8 cellular contexts compared by ENCODE assay signal in the genomic region with DNA sequence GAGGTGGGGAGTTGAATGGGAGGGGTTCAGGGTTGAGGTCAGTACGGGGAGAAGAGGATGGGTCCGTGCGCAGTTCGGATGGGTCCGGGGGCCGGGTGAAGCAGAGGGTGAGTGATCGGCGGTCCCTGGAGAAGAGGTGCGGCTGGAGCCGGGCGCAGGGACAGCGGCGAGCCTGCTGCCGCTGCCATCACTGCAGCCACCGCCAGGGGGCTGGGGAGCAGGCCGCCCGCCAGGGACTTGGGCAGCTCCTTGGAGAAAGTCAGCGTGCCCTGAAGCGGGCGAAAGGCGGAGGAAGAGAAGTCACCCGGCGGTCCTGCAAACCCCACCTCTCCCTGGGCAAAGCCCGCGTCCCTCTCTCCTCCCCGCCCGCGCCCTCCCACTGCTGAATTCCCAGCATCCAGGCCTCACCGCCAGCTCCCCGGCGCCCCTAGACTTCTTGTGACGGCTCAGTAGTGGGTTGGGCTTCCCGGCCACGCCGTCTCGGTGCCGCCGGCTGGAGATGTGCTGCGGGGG. TPM values are rescaled to one million over a fixed set of nuclear protein-coding genes. Genes with fewer than 3 reads are reported as not detected.
DNase-seq lines count a peak whose midpoint lies in the region; ATAC-seq and TF ChIP-seq lines count a peak whose summit lies in the region.

No MANE protein-coding gene starts in this region.

- ATAC-seq in psoas muscle (peak; percentile 79 to 84 (median 83)), GM21723 (IDR thresholded peaks at IDR 0.05; ENCODE audit: unreplicated experiment) (no peak), HG03520 (IDR thresholded peaks at IDR 0.05; ENCODE audit: unreplicated experiment) (no peak)

- H3K27ac ChIP-seq in psoas muscle = peak overlapping the region; percentile 21

- 5 to 18% (median 13%) methylated on average over 20 to 39 of the region's 39 CpGs for WGBS in psoas muscle, 3 donors

- peaks cover 0 to 22% of the 10 kb centered on the region in 2 donors for H3K36me3 ChIP-seq in psoas muscle (ENCODE audit: insufficient read depth in 1 of 2, low read depth in 1 of 2)

- DNase-seq in DMS53 treated with DMSO at 0.1 percent for 48 hours (lab: John Stamatoyannopoulos, UW; ENCODE audit: unreplicated experiment) (peak; percentile 69), HuH-7.5 (ENCODE audit: low spot score) (peak; percentile 88), anterior cingulate cortex (lab: John Stamatoyannopoulos, UW) (peak in 50 of 58 donors; percentile 34 to 84 (median 63)), hepatic stellate cell (ENCODE audit: low spot score) (peak; percentile 90), psoas muscle (peak; percentile 83 to 92)
- DNase-seq in activated CD4-positive, alpha-beta T cell treated with anti-CD3 and anti-CD28 coated beads, Interleukin-2, amount 50 U/mL, for 48 hours = no peak

- no peaks in the 10 kb centered on the region for H3K9me3 ChIP-seq in psoas muscle

- intact Hi-C loops in psoas muscle (cut with DNase I) = loop anchor here in 1 of 2 donors (10.0 kb wide), 1 partner anchor 385 kb away; a partner anchor contains a TSS

- TF ChIP-seq CTCF in psoas muscle (IDR thresholded peaks at IDR 0.05) = peak; percentile 92

- H3K4me3 ChIP-seq in psoas muscle = peak overlapping the region; percentile 52

- H3K4me1 ChIP-seq in psoas muscle = peaks cover 27% of the 10 kb centered on the region

- H3K27me3 ChIP-seq in psoas muscle (ENCODE audit: insufficient read depth in 3 of 3, low read length in 2 of 3) = no peaks in the 10 kb centered on the region

RNA-seq across cellular contexts. Expression of a gene that starts 6.0 kb away (rescaled TPM):
- under 1 TPM in 1 of 4 donors, not detected in 3; 0.40 TPM for total RNA-seq in psoas muscle
- under 1 TPM in 1 of 3 donors, not detected in 2; 0.16 TPM for polyA plus RNA-seq in psoas muscle

RNA-seq across cellular contexts. Expression of a gene that starts 14.3 kb away (rescaled TPM):
- 10 to 100 TPM; 25.5 to 85.8 (median 68.9) TPM for total RNA-seq in psoas muscle
- 10 to 100 TPM in 2 of 3 donors, 1 to 10 TPM in 1; 4.9 to 28.0 (median 24.5) TPM for polyA plus RNA-seq in psoas muscle

RNA-seq across cellular contexts. Expression of a gene that starts 45.3 kb away (rescaled TPM):
- total RNA-seq in psoas muscle = 100 to 1,000 TPM in 1 of 4 donors, 10 to 100 TPM in 3; 84.4 to 102 (median 93.0) TPM
- 100 to 1,000 TPM in 1 of 3 donors, 10 to 100 TPM in 2; 77.8 to 131 (median 86.6) TPM for polyA plus RNA-seq in psoas muscle

RNA-seq across cellular contexts. Expression of a gene that starts 48.8 kb away (rescaled TPM):
- total RNA-seq in psoas muscle = 10 to 100 TPM; 24.0 to 80.3 (median 41.9) TPM
- polyA plus RNA-seq in psoas muscle = 100 to 1,000 TPM in 1 of 3 donors, 10 to 100 TPM in 2; 13.7 to 244 (median 39.7) TPM

Comparison
In these comparisons a context has a peak if more than half of its experiments do, and no peak if none do; other contexts are left out.
1. DNase-seq: peak in DMS53 treated with DMSO at 0.1 percent for 48 hours (single experiment), HuH-7.5 (single experiment), anterior cingulate cortex (50 of 58), hepatic stellate cell (single experiment) and psoas muscle (2 of 2); none in activated CD4-positive, alpha-beta T cell treated with anti-CD3 and anti-CD28 coated beads, Interleukin-2, amount 50 U/mL, for 48 hours (0 of 2).
2. ATAC-seq: peak in psoas muscle (4 of 4); none in GM21723 (single experiment) and HG03520 (single experiment).